In genomic region chr2:241673797-241674725, GRCh38 we compare ENCODE assay signal across 1 cellular context.
A peak's percentile ranks its signal among the peaks of the same experiment; 100 is the strongest.
TF ChIP-seq lines count a peak whose summit lies in the region.

No MANE protein-coding gene starts in this region.

TF ChIP-seq in GM12878, 131 proteins besides CTCF, POLR2A, EP300 and RAD21:
- 0 out of 2 replicates have a peak, but pooled peaks have one; percentile 16 for TF ChIP-seq MTA3 (IDR thresholded peaks at IDR 0.05; ENCODE audit: borderline replicate concordance, low read length)
- TF ChIP-seq JUND (IDR thresholded peaks at IDR 0.05; ENCODE audit: low read depth, low read length), result no peak
- TF ChIP-seq ESRRA (IDR thresholded peaks at IDR 0.05; ENCODE audit: low read length), result no peak
- TF ChIP-seq TCF7 (IDR thresholded peaks at IDR 0.05; ENCODE audit: borderline replicate concordance), result no peak
